10 cellular contexts compared by ENCODE assay signal in genomic region chr2:156380117-156380645, GRCh38. TPM values are rescaled to one million over a fixed set of nuclear protein-coding genes. Genes with fewer than 3 reads are reported as not detected.
DNase-seq lines count a peak whose midpoint lies in the region; ATAC-seq and TF ChIP-seq lines count a peak whose summit lies in the region.
"Had no signal": no experiment of that assay in that cellular context is flagged by ENCODE, and none has a peak within 500 bp of the region (broad histone marks: within the 10 kb centered on the region; RNA-seq: fewer than 3 reads in every experiment).

No MANE protein-coding gene starts in this region.

- DNase-seq in nephron progenitor cell (peak; percentile 2), Kasumi-1 (lab: John Stamatoyannopoulos, UW) (no peak), Karpas-422 (no peak)
- no peak for DNase-seq in stimulated activated CD4-positive, alpha-beta T cell treated with anti-CD3 and anti-CD28 coated beads, Interleukin-2, amount 100 ng/mL, for 24 hours
- DNase-seq in CD4-positive, alpha-beta memory T cell: no peak
- DNase-seq: stimulated activated naive CD4-positive, alpha-beta T cell had no signal

- intact Hi-C loops in CD4-positive, alpha-beta memory T cell (cut with micrococcal nuclease): no loop called here

- no peak overlapping the region for H3K27ac Mint-ChIP-seq in nephron progenitor cell
- no peak overlapping the region for H3K27ac Mint-ChIP-seq in CD4-positive, alpha-beta memory T cell

- H3K4me3 ChIP-seq in Karpas-422 (ENCODE audit: low read length): no peak overlapping the region
- no peak overlapping the region for H3K4me3 ChIP-seq in CD4-positive, alpha-beta memory T cell (ENCODE audit: low read length in 2 of 2)
- H3K4me3 ChIP-seq: right atrium auricular region had no signal

- peaks cover 15% of the 10 kb centered on the region for H3K4me1 Mint-ChIP-seq in nephron progenitor cell
- no peaks in the 10 kb centered on the region for H3K4me1 Mint-ChIP-seq in CD4-positive, alpha-beta memory T cell

- ATAC-seq in GM19324 (IDR thresholded peaks at IDR 0.05; ENCODE audit: low FRiP score, unreplicated experiment) (peak; percentile 86), HG02623 (IDR thresholded peaks at IDR 0.05; ENCODE audit: unreplicated experiment) (peak; percentile 86), HG03558 (IDR thresholded peaks at IDR 0.05; ENCODE audit: extremely low read depth, unreplicated experiment) (peak; percentile 81)

- H3K9ac ChIP-seq in Karpas-422 (ENCODE audit: low read length): no peak overlapping the region

- CTCF ChIA-PET in CD4-positive, alpha-beta memory T cell (lab: Charles Lee; ENCODE audit: partially characterized antibody): no interaction called here

- H3K79me2 ChIP-seq in Karpas-422 (ENCODE audit: low read length): no peaks in the 10 kb centered on the region

- POLR2A ChIA-PET in CD4-positive, alpha-beta memory T cell (lab: Charles Lee; ENCODE audit: partially characterized antibody): no interaction called here

- no peaks in the 10 kb centered on the region for H3K27me3 Mint-ChIP-seq in nephron progenitor cell (ENCODE audit: low read depth, poor library complexity)
- peaks cover 0 to 2% of the 10 kb centered on the region in 2 donors for H3K27me3 Mint-ChIP-seq in CD4-positive, alpha-beta memory T cell

- no peak for TF ChIP-seq CTCF in nephron progenitor cell (IDR thresholded peaks at IDR 0.05)

- no peak overlapping the region for H3K4me3 Mint-ChIP-seq in nephron progenitor cell
- no peak overlapping the region for H3K4me3 Mint-ChIP-seq in CD4-positive, alpha-beta memory T cell

- no peaks in the 10 kb centered on the region for H3K36me3 Mint-ChIP-seq in nephron progenitor cell (ENCODE audit: low read depth)
- H3K36me3 Mint-ChIP-seq in CD4-positive, alpha-beta memory T cell: no peaks in the 10 kb centered on the region

- no peaks in the 10 kb centered on the region for H3K4me1 ChIP-seq in Karpas-422 (ENCODE audit: low read length)
- no peaks in the 10 kb centered on the region for H3K4me1 ChIP-seq in CD4-positive, alpha-beta memory T cell (ENCODE audit: insufficient read depth, low read length)
- H3K4me1 ChIP-seq: right atrium auricular region had no signal

- no peaks in the 10 kb centered on the region for H4K20me1 ChIP-seq in Karpas-422 (ENCODE audit: insufficient read depth, low read depth, low read length)

- H3K27ac ChIP-seq in Karpas-422 (ENCODE audit: low read length): no peak overlapping the region
- no peak overlapping the region for H3K27ac ChIP-seq in CD4-positive, alpha-beta memory T cell (ENCODE audit: low read depth, low read length)
- H3K27ac ChIP-seq: right atrium auricular region had no signal

- no peaks in the 10 kb centered on the region for H3K36me3 ChIP-seq in Karpas-422 (ENCODE audit: insufficient read depth, low read length)
- H3K36me3 ChIP-seq in CD4-positive, alpha-beta memory T cell (ENCODE audit: insufficient read depth, low read length): no peaks in the 10 kb centered on the region
- H3K36me3 ChIP-seq: right atrium auricular region had no signal

- H3K9me3 Mint-ChIP-seq in nephron progenitor cell: peaks cover 14% of the 10 kb centered on the region
- H3K9me3 Mint-ChIP-seq in CD4-positive, alpha-beta memory T cell: peaks cover 0 to 8% (median 0%) of the 10 kb centered on the region in 8 donors

- H3K27me3 ChIP-seq in Karpas-422 (ENCODE audit: low read length): no peaks in the 10 kb centered on the region
- H3K27me3 ChIP-seq in CD4-positive, alpha-beta memory T cell (ENCODE audit: insufficient read depth, low read length): no peaks in the 10 kb centered on the region
- H3K27me3 ChIP-seq: right atrium auricular region had no signal

- H3K9me2 ChIP-seq in Karpas-422 (replicated peaks; ENCODE audit: insufficient read depth, low read length): no peaks in the 10 kb centered on the region

- no peaks in the 10 kb centered on the region for H3K9me3 ChIP-seq in Karpas-422 (ENCODE audit: low read length)
- H3K9me3 ChIP-seq in CD4-positive, alpha-beta memory T cell (ENCODE audit: control insufficient read depth in 1 of 2, low read length in 2 of 2): no peaks in the 10 kb centered on the region
- H3K9me3 ChIP-seq: right atrium auricular region had no signal

- no peak overlapping the region for H3K4me2 ChIP-seq in Karpas-422 (ENCODE audit: low read depth, low read length, poor library complexity, severe bottlenecking)

- H2AFZ ChIP-seq in Karpas-422 (ENCODE audit: low read length): no peak overlapping the region

RNA-seq across cellular contexts. Expression of gene NR4A2, which starts 47.7 kb away (rescaled TPM):
- 0.40 TPM in 1 of 2 replicates, not detected in the other for total RNA-seq in Karpas-422 (2014; rRNA removed; shearing (Covaris generic); ENCODE audit: low replicate concordance)
- 1 to 10 TPM; 2.1 TPM for total RNA-seq in CD4-positive, alpha-beta memory T cell
- 10 to 100 TPM in 1 of 2 donors, 1 to 10 TPM in 1; 9.4 to 18.3 TPM for polyA plus RNA-seq in CD4-positive, alpha-beta memory T cell

RNA-seq across cellular contexts. Expression of gene GPD2, which starts 56.0 kb away (rescaled TPM):
- not detected in 2 replicates for total RNA-seq in Karpas-422 (2014; rRNA removed; shearing (Covaris generic); ENCODE audit: low replicate concordance)
- 10 to 100 TPM; 12.2 to 13.1 TPM for total RNA-seq in CD4-positive, alpha-beta memory T cell
- 1 to 10 TPM; 3.5 to 7.8 TPM for polyA plus RNA-seq in CD4-positive, alpha-beta memory T cell

Comparison
In these comparisons a context has a peak if more than half of its experiments do, and no peak if none do; other contexts are left out.
1. RNA of gene GPD2, which starts 56.0 kb away (total RNA-seq): 12.2 to 13.1 TPM in CD4-positive, alpha-beta memory T cell; not detected in Karpas-422; every median in the first group is over 10 times any median in the second.
2. Peak in every context shown above with its lines, with median percentiles within 50 percentile points of each other: ATAC-seq.